In the genomic region with DNA sequence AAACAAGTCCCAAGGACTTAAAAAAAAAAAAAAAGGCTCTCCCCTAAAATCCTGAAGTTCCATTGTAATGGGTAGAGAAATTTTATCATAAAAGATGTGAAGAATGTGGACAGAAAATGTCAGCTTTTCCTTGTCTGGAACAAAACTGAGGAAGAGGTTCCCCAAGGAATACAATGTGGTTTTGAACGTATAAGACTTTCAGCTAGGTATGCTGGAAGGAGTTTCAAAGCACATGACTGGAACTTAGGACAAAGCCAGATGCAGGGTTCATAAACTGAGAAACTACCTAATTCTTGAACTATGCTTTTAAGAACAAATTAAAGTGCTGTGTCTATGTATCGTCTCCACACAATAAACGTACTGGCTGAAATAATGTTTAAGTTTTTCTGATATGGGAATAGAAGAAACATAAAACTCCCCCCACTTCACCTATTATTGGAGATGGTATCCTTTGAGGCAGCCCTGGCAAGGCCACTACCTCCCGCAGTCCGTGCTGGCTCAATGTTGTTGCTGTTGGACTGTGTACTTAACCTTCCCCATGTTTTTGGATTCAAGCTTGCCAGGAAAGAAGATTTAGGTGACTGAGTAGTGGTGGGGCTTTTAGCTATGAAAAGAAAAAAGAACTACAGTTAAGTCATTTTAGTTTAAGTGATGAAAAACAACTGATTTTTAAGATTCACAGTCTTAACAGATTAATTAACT, we compare ENCODE assay signal across 2 cellular contexts.
TF ChIP-seq lines count a peak whose summit lies in the region.

No MANE protein-coding gene starts in this region.

TF ChIP-seq in liver, 16 proteins besides CTCF, POLR2A, EP300 and RAD21:
- TF ChIP-seq, protein P1, sequence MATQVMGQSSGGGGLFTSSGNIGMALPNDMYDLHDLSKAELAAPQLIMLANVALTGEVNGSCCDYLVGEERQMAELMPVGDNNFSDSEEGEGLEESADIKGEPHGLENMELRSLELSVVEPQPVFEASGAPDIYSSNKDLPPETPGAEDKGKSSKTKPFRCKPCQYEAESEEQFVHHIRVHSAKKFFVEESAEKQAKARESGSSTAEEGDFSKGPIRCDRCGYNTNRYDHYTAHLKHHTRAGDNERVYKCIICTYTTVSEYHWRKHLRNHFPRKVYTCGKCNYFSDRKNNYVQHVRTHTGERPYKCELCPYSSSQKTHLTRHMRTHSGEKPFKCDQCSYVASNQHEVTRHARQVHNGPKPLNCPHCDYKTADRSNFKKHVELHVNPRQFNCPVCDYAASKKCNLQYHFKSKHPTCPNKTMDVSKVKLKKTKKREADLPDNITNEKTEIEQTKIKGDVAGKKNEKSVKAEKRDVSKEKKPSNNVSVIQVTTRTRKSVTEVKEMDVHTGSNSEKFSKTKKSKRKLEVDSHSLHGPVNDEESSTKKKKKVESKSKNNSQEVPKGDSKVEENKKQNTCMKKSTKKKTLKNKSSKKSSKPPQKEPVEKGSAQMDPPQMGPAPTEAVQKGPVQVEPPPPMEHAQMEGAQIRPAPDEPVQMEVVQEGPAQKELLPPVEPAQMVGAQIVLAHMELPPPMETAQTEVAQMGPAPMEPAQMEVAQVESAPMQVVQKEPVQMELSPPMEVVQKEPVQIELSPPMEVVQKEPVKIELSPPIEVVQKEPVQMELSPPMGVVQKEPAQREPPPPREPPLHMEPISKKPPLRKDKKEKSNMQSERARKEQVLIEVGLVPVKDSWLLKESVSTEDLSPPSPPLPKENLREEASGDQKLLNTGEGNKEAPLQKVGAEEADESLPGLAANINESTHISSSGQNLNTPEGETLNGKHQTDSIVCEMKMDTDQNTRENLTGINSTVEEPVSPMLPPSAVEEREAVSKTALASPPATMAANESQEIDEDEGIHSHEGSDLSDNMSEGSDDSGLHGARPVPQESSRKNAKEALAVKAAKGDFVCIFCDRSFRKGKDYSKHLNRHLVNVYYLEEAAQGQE (IDR thresholded peaks at IDR 0.05) = no peak
- TF ChIP-seq HNF4A (conservative IDR thresholded peaks at IDR 0.05) = peak; percentile 44 to 52
- peak; percentile 62 for TF ChIP-seq FOXA2 (IDR thresholded peaks at IDR 0.05)
- TF ChIP-seq YY1 (IDR thresholded peaks at IDR 0.05) = peak; percentile 76
- TF ChIP-seq, protein P2, sequence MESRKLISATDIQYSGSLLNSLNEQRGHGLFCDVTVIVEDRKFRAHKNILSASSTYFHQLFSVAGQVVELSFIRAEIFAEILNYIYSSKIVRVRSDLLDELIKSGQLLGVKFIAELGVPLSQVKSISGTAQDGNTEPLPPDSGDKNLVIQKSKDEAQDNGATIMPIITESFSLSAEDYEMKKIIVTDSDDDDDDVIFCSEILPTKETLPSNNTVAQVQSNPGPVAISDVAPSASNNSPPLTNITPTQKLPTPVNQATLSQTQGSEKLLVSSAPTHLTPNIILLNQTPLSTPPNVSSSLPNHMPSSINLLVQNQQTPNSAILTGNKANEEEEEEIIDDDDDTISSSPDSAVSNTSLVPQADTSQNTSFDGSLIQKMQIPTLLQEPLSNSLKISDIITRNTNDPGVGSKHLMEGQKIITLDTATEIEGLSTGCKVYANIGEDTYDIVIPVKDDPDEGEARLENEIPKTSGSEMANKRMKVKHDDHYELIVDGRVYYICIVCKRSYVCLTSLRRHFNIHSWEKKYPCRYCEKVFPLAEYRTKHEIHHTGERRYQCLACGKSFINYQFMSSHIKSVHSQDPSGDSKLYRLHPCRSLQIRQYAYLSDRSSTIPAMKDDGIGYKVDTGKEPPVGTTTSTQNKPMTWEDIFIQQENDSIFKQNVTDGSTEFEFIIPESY (IDR thresholded peaks at IDR 0.05) = no peak
- peak in 1 of 2 donors; percentile 20 for TF ChIP-seq RXRA (IDR thresholded peaks at IDR 0.05)
- TF ChIP-seq, protein P3, sequence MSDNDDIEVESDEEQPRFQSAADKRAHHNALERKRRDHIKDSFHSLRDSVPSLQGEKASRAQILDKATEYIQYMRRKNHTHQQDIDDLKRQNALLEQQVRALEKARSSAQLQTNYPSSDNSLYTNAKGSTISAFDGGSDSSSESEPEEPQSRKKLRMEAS (IDR thresholded peaks at IDR 0.05) = peak; percentile 20

TF ChIP-seq in HepG2, 621 proteins besides CTCF, POLR2A, EP300 and RAD21 (continued from another document):
- TF ChIP-seq ZFAT (CRISPR knock-in tag; conservative IDR thresholded peaks at IDR 0.05) = no peak
